28 cellular contexts compared by ENCODE assay signal in genomic region chr5:41199660-41200059, GRCh38. TPM values are rescaled to one million over a fixed set of nuclear protein-coding genes. Genes with fewer than 3 reads are reported as not detected.
DNase-seq lines count a peak whose midpoint lies in the region; ATAC-seq, FAIRE-seq and TF ChIP-seq lines count a peak whose summit lies in the region.
"Had no signal": no experiment of that assay in that cellular context is flagged by ENCODE, and none has a peak within 500 bp of the region (broad histone marks: within the 10 kb centered on the region; RNA-seq: fewer than 3 reads in every experiment).

No MANE protein-coding gene starts in this region.

- FAIRE-seq in HepG2 (lab: Jason Lieb, UNC) = no peak
- FAIRE-seq: A549, D721Med, GM12878, GM18507, GM19239 had no signal

- TF ChIP-seq EP300 in HepG2 (IDR thresholded peaks at IDR 0.05; ENCODE audit: low read depth in 2 of 2, low read length in 2 of 2) (no peak), HepG2 (CRISPR knock-in tag; IDR thresholded peaks at IDR 0.05; ENCODE audit: borderline replicate concordance) (no peak)

- no TSS peak for BruUV-seq in HepG2 (replicated peaks; lab: Mats Ljungman, UMichigan)

- H3K9ac ChIP-seq in liver (ENCODE audit: low read depth in 1 of 2, low read length in 2 of 2) (no peak overlapping the region), HepG2 (ENCODE audit: insufficient read depth, low read depth, low read length) (no peak overlapping the region)
- H3K9ac ChIP-seq: BLaER1 treated with 17β-estradiol and CSF1 and Interleukin-3, amounts not matched to agents 10 nM and 100 nM had no signal

- TF ChIP-seq RAD21 in liver (IDR thresholded peaks at IDR 0.05) = no peak
- TF ChIP-seq RAD21 in HepG2 (CRISPR knock-in tag; IDR thresholded peaks at IDR 0.05) = no peak

- POLR2A ChIA-PET in HepG2 (lab: Yijun Ruan, JAX) = no interaction called here

- H2AFZ ChIP-seq in HepG2 (ENCODE audit: low read length) = no peak overlapping the region
- H2AFZ ChIP-seq: GM23338 had no signal

- H3K9me3 ChIP-seq in cardiac muscle cell (ENCODE audit: low read depth) = no peaks in the 10 kb centered on the region
- H3K9me3 ChIP-seq in right atrium auricular region = peaks cover 0 to 1% of the 10 kb centered on the region in 2 donors
- no peaks in the 10 kb centered on the region for H3K9me3 ChIP-seq in liver (ENCODE audit: control insufficient read depth in 4 of 4, low read length in 3 of 4)
- peaks cover under 1% of the 10 kb centered on the region for H3K9me3 ChIP-seq in HepG2 (ENCODE audit: low read length)
- no peaks in the 10 kb centered on the region for H3K9me3 ChIP-seq in right lobe of liver
- H3K9me3 ChIP-seq: A549; BE2C; BLaER1 treated with 17β-estradiol and CSF1 and Interleukin-3, amounts not matched to agents 10 nM and 100 nM had no signal

- H3K4me2 ChIP-seq in HepG2 (ENCODE audit: low read depth, low read length) = no peak overlapping the region
- H3K4me2 ChIP-seq: A549; BLaER1 treated with 17β-estradiol and CSF1 and Interleukin-3, amounts not matched to agents 10 nM and 100 nM; GM23338 had no signal

- CTCF ChIA-PET in HepG2 (lab: Yijun Ruan, JAX; ENCODE audit: low intra/inter-chr PET ratio, low total read pairs) = no interaction called here

- no peaks in the 10 kb centered on the region for H4K20me1 ChIP-seq in HepG2 (ENCODE audit: insufficient read depth, low read length)
- H4K20me1 ChIP-seq: BLaER1 treated with 17β-estradiol and CSF1 and Interleukin-3, amounts not matched to agents 10 nM and 100 nM had no signal

- H3K27me3 ChIP-seq in cardiac muscle cell = no peaks in the 10 kb centered on the region
- H3K27me3 ChIP-seq in right atrium auricular region = no peaks in the 10 kb centered on the region
- no peaks in the 10 kb centered on the region for H3K27me3 ChIP-seq in liver (ENCODE audit: control insufficient read depth in 4 of 4, insufficient read depth in 4 of 4, low read length in 3 of 4)
- no peaks in the 10 kb centered on the region for H3K27me3 ChIP-seq in HepG2 (ENCODE audit: control insufficient read depth in 1 of 2, insufficient read depth in 2 of 2, low read length in 2 of 2)
- H3K27me3 ChIP-seq in right lobe of liver = no peaks in the 10 kb centered on the region
- H3K27me3 ChIP-seq: BE2C; BLaER1 treated with 17β-estradiol and CSF1 and Interleukin-3, amounts not matched to agents 10 nM and 100 nM had no signal

- DNase-seq in cardiac muscle cell (ENCODE audit: low read depth in 1 of 2, low spot score in 1 of 2) (peak in 1 of 2 donors; percentile 32), right atrium auricular region (ENCODE audit: low spot score) (no peak), HepG2 (ENCODE audit: low spot score) (no peak), right lobe of liver (no peak), GM19240 (ENCODE audit: insufficient read length, low spot score) (no peak), amygdala (lab: John Stamatoyannopoulos, UW) (no peak)
- DNase-seq: 8988T; ACHN; AML-193; BE2C; CD4-positive, alpha-beta T cell; CD8-positive, alpha-beta memory T cell; DMS 273 treated with DMSO at 0.1 percent for 48 hours; DMS79; EL; GDM1; H9 had no signal

- TF ChIP-seq CTCF in cardiac muscle cell (IDR thresholded peaks at IDR 0.05; ENCODE audit: low read depth, low read length) = no peak
- TF ChIP-seq CTCF in right atrium auricular region (IDR thresholded peaks at IDR 0.05) = no peak
- no peak for TF ChIP-seq CTCF in liver (IDR thresholded peaks at IDR 0.05; ENCODE audit: low read depth, low read length, missing input control)
- no peak for TF ChIP-seq CTCF in HepG2 (CRISPR knock-in tag; IDR thresholded peaks at IDR 0.05)
- TF ChIP-seq CTCF in right lobe of liver (IDR thresholded peaks at IDR 0.05) = no peak

- in situ Hi-C loops in HepG2 (cut with HindIII; ENCODE audit: extremely low pct_ligation_motif_present, low pct_unique_long_range_greater_than_20kb) = no loop called here

- H3K79me2 ChIP-seq in HepG2 (ENCODE audit: insufficient read depth, low read length) = no peaks in the 10 kb centered on the region

- H3K27ac ChIP-seq in cardiac muscle cell = peak overlapping the region; percentile 27
- H3K27ac ChIP-seq in right atrium auricular region = peak overlapping the region in 1 of 2 donors; percentile 44
- H3K27ac ChIP-seq in liver (ENCODE audit: low read depth in 1 of 2, low read length in 2 of 2) = peak overlapping the region in 1 of 2 donors; percentile 31
- H3K27ac ChIP-seq in HepG2 (ENCODE audit: extremely low read length, insufficient read depth, low read length) = no peak overlapping the region
- H3K27ac ChIP-seq in right lobe of liver = peak overlapping the region in 2 of 3 donors; percentile 25 to 38
- H3K27ac ChIP-seq: A549; BLaER1 treated with 17β-estradiol and CSF1 and Interleukin-3, amounts not matched to agents 10 nM and 100 nM had no signal

- TF ChIP-seq POLR2A in HepG2 (IDR thresholded peaks at IDR 0.05; ENCODE audit: insufficient read depth in 1 of 2, low read depth in 2 of 2, low read length in 2 of 2) (no peak), right lobe of liver (IDR thresholded peaks at IDR 0.05) (no peak)

- WGBS in liver = 79% methylated on average over 3 of the region's 3 CpGs
- WGBS in HepG2 (ENCODE audit: low lambda C conversion rate) = 74% methylated on average over 3 of the region's 3 CpGs
- WGBS in right lobe of liver (ENCODE audit: insufficient coverage, low coverage, low lambda C conversion rate, missing lambda C conversion rate) = 72% methylated on average over 3 of the region's 3 CpGs

- ATAC-seq in HepG2 (no peak), right lobe of liver (no peak)
- ATAC-seq: A549, GM12878, GM23338, HCT116 had no signal

- H3K4me1 ChIP-seq in cardiac muscle cell (ENCODE audit: low read depth) (peaks cover 8% of the 10 kb centered on the region), right atrium auricular region (peaks cover 0 to 3% of the 10 kb centered on the region in 2 donors), liver (ENCODE audit: control insufficient read depth in 4 of 4, insufficient read depth in 4 of 4, low read length in 3 of 4) (peaks cover 15 to 58% (median 43%) of the 10 kb centered on the region in 4 donors), HepG2 (ENCODE audit: insufficient read depth, low read length) (no peaks in the 10 kb centered on the region), right lobe of liver (peaks cover 0 to 70% (median 19%) of the 10 kb centered on the region in 4 donors)
- H3K4me1 ChIP-seq: A549; BE2C; BLaER1 treated with 17β-estradiol and CSF1 and Interleukin-3, amounts not matched to agents 10 nM and 100 nM had no signal

- H3K36me3 ChIP-seq in cardiac muscle cell (no peaks in the 10 kb centered on the region), right atrium auricular region (no peaks in the 10 kb centered on the region), liver (ENCODE audit: control insufficient read depth in 4 of 4, insufficient read depth in 3 of 4, low read depth in 1 of 4, low read length in 3 of 4) (peaks cover 3 to 55% (median 37%) of the 10 kb centered on the region in 4 donors), HepG2 (replicated peaks in 1 of 2; ENCODE audit: control insufficient read depth in 1 of 2, insufficient read depth in 2 of 2, low read length in 2 of 2) (no peaks in the 10 kb centered on the region), right lobe of liver (peaks cover 0 to 46% (median 16%) of the 10 kb centered on the region in 4 donors)
- H3K36me3 ChIP-seq: BE2C; BLaER1 treated with 17β-estradiol and CSF1 and Interleukin-3, amounts not matched to agents 10 nM and 100 nM had no signal

- H3K4me3 ChIP-seq in cardiac muscle cell (no peak overlapping the region), right atrium auricular region (no peak overlapping the region), liver (ENCODE audit: low read depth in 1 of 3, low read length in 3 of 3) (no peak overlapping the region), HepG2 (replicated peaks in 1 of 3; ENCODE audit: insufficient read depth in 1 of 3, low read depth in 2 of 3, low read length in 3 of 3) (no peak overlapping the region), right lobe of liver (no peak overlapping the region)
- H3K4me3 ChIP-seq: A549; BLaER1 treated with 17β-estradiol and CSF1 and Interleukin-3, amounts not matched to agents 10 nM and 100 nM; GM12878; GM23338 had no signal

- intact Hi-C loops in HepG2 (cut with micrococcal nuclease; ENCODE audit: unreplicated experiment) (no loop called here), right lobe of liver (cut with DNase I) (no loop called here)

TF ChIP-seq in liver, 16 proteins besides CTCF, POLR2A, EP300 and RAD21:
- TF ChIP-seq NR2F2 (IDR thresholded peaks at IDR 0.05) = peak; percentile 9
- TF ChIP-seq SP1 (IDR thresholded peaks at IDR 0.05) = no peak

TF ChIP-seq in HepG2, 621 proteins besides CTCF, POLR2A, EP300 and RAD21 (continues in another document):
- TF ChIP-seq ZFP37 (CRISPR knock-in tag; IDR thresholded peaks at IDR 0.05; ENCODE audit: borderline replicate concordance) (no peak), ZIK1 (CRISPR knock-in tag; IDR thresholded peaks at IDR 0.05; ENCODE audit: borderline replicate concordance, low read depth) (no peak)

RNA-seq across cellular contexts. Expression of gene C6, which starts 13.7 kb away (rescaled TPM):
- total RNA-seq in cardiac muscle cell (0.25 and 0.27 TPM in 2 replicates), right atrium auricular region (100 to 1,000 TPM in 1 of 2 donors, 10 to 100 TPM in 1; 54.4 to 178 TPM), liver (100 to 1,000 TPM; 125 to 916 TPM), HepG2 (2016; rRNA removed; fragmentation: Illumina TruSeq; extraction: Trizol) (2.5 and 4.7 TPM in 2 replicates), right lobe of liver (100 to 1,000 TPM; 284 to 753 (median 402) TPM)
- polyA plus RNA-seq in cardiac muscle cell (0.27 TPM in 1 of 2 replicates, not detected in the other), liver (100 to 1,000 TPM; 257 to 281 TPM), HepG2 (2011; rRNA removed) (0.28 and 0.61 TPM in 2 replicates)
- total RNA-seq in HepG2 (2016; cell fraction: cytosol; rRNA removed; fragmentation: Illumina TruSeq; extraction: Trizol; ENCODE audit: low read depth) = 0.18 and 0.20 TPM in 2 replicates
- 2.3 and 3.2 TPM in 2 replicates for total RNA-seq in HepG2 (2016; cell fraction: insoluble cytoplasmic fraction; rRNA removed; fragmentation: Illumina TruSeq; extraction: Trizol)
- total RNA-seq in HepG2 (2016; cell fraction: membrane; rRNA removed; fragmentation: Illumina TruSeq; extraction: Trizol) = 0.56 and 0.76 TPM in 2 replicates
- 5.1 and 6.5 TPM in 2 replicates for total RNA-seq in HepG2 (2016; cell fraction: nucleus; rRNA removed; fragmentation: Illumina TruSeq; extraction: Trizol)
- 0.19 and 0.25 TPM in 2 replicates for polyA plus RNA-seq in HepG2 (2011; cell fraction: cytosol; rRNA removed)
- 0.18 and 0.33 TPM in 2 replicates for polyA plus RNA-seq in HepG2 (2011; cell fraction: nucleus; rRNA removed)
- 0.19 and 0.37 TPM in 2 replicates for polyA plus RNA-seq in HepG2 (2012)
- polyA plus RNA-seq in HepG2 (2016; cell fraction: cytosol; fragmentation: Illumina TruSeq; extraction: Trizol; ENCODE audit: low read depth) = 0.23 and 0.29 TPM in 2 replicates
- 1.5 and 1.7 TPM in 2 replicates for polyA plus RNA-seq in HepG2 (2016; cell fraction: insoluble cytoplasmic fraction; fragmentation: Illumina TruSeq; extraction: Trizol; ENCODE audit: low read depth)
- 0.37 and 0.43 TPM in 2 replicates for polyA plus RNA-seq in HepG2 (2016; cell fraction: membrane; fragmentation: Illumina TruSeq; extraction: Trizol; ENCODE audit: low read depth)
- polyA plus RNA-seq in HepG2 (2016; cell fraction: nucleus; fragmentation: Illumina TruSeq; extraction: Trizol; ENCODE audit: insufficient read depth, low read depth) = 5.1 TPM in 2 replicates
- polyA minus RNA-seq in HepG2 (2011; rRNA and poly(A)+ RNA removed; ENCODE audit: low replicate concordance) = 1.2 TPM in 1 of 2 replicates, not detected in the other
- 0.30 and 0.70 TPM in 2 replicates for polyA minus RNA-seq in HepG2 (2011; cell fraction: cytosol; rRNA and poly(A)+ RNA removed)
- polyA minus RNA-seq in HepG2 (2011; cell fraction: nucleus; rRNA and poly(A)+ RNA removed) = 0.52 and 1.6 TPM in 2 replicates
- total RNA-seq: CD4-positive, alpha-beta T cell; CD8-positive, alpha-beta memory T cell; GM23338; H4; H9 had no signal
- polyA plus RNA-seq: A549; CD14-positive monocyte; CD8-positive, alpha-beta memory T cell; GM12878; GM23338 had no signal

Comparison
In these comparisons a context has a peak if more than half of its experiments do, and no peak if none do; other contexts are left out.
1. RNA of gene C6, which starts 13.7 kb away (total RNA-seq): 125 to 916 TPM in liver, 284 to 753 TPM in right lobe of liver and 54.4 to 178 TPM in right atrium auricular region; 0.18 to 6.5 TPM in HepG2 and 0.25 to 0.27 TPM in cardiac muscle cell; every median in the first group is over 4 times any median in the second.